1 cellular context compared by ENCODE assay signal in the genomic region with DNA sequence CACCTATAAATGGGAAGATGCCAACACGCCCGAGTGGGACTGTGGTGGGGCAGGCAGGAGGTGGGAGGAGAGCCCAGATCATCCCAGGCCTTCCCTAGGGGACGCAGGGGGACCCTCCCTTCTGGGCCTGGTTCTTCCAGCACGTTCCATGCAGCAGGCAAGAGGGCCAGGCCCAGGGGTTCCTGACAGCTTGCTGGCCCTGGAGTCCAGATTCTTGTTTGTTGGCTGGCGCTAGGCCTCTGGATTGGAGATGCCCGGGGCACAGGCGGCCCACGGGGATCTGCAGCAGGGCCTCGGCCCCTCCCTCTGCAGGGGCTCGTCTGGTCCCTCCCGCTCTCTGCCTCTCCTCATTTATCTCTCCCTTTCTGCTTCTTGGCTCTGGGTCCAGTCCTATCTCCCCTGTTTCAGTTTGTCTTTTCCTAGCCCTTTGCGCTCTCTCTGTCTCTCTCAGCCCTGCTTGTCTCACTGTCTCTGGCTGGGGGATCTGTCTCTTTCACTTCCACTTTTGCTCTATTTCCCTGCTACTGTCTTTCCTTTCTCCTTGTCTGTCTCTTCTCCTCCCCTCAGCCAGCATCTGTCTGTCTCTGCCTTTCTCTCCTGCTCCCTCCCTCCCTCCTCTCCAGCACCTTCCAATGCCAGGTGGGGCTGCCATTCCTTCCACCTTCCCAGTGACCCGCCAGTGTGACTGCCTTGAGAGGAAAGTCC.
TF ChIP-seq lines count a peak whose summit lies in the region.

No MANE protein-coding gene starts in this region.

TF ChIP-seq in SK-N-SH, 30 proteins besides CTCF, POLR2A, EP300 and RAD21:
- no peak for TF ChIP-seq MXI1 (IDR thresholded peaks at IDR 0.05; ENCODE audit: low read depth, low read length)
- no peak for TF ChIP-seq ELF1 (IDR thresholded peaks at IDR 0.05)
- no peak for TF ChIP-seq GABPA (IDR thresholded peaks at IDR 0.05; ENCODE audit: low read depth)
- no peak for TF ChIP-seq CHD2 (IDR thresholded peaks at IDR 0.05; ENCODE audit: low read length, partially characterized antibody)
- no peak for TF ChIP-seq YY1 (IDR thresholded peaks at IDR 0.05; ENCODE audit: low read depth)
- TF ChIP-seq, protein P1, sequence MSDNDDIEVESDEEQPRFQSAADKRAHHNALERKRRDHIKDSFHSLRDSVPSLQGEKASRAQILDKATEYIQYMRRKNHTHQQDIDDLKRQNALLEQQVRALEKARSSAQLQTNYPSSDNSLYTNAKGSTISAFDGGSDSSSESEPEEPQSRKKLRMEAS (IDR thresholded peaks at IDR 0.05; ENCODE audit: low read depth): no peak
- no peak for TF ChIP-seq TAF1 (IDR thresholded peaks at IDR 0.05; ENCODE audit: borderline replicate concordance, low read depth, low read length)
- no peak for TF ChIP-seq NRF1 (IDR thresholded peaks at IDR 0.05; ENCODE audit: low read depth, low read length)
- TF ChIP-seq, protein P2, sequence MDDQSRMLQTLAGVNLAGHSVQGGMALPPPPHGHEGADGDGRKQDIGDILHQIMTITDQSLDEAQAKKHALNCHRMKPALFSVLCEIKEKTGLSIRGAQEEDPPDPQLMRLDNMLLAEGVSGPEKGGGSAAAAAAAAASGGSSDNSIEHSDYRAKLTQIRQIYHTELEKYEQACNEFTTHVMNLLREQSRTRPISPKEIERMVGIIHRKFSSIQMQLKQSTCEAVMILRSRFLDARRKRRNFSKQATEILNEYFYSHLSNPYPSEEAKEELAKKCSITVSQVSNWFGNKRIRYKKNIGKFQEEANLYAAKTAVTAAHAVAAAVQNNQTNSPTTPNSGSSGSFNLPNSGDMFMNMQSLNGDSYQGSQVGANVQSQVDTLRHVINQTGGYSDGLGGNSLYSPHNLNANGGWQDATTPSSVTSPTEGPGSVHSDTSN (IDR thresholded peaks at IDR 0.05): no peak
- no peak for TF ChIP-seq MEF2A (IDR thresholded peaks at IDR 0.05; ENCODE audit: borderline replicate concordance, low read depth)
- no peak for TF ChIP-seq RFX5 (IDR thresholded peaks at IDR 0.05; ENCODE audit: low read length)
- TF ChIP-seq, protein P3, sequence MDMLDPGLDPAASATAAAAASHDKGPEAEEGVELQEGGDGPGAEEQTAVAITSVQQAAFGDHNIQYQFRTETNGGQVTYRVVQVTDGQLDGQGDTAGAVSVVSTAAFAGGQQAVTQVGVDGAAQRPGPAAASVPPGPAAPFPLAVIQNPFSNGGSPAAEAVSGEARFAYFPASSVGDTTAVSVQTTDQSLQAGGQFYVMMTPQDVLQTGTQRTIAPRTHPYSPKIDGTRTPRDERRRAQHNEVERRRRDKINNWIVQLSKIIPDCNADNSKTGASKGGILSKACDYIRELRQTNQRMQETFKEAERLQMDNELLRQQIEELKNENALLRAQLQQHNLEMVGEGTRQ (IDR thresholded peaks at IDR 0.05; ENCODE audit: borderline replicate concordance, low read depth, low read length): no peak
- no peak for TF ChIP-seq RXRA (IDR thresholded peaks at IDR 0.05; ENCODE audit: borderline replicate concordance, low read depth)
- no peak for TF ChIP-seq NFIC (IDR thresholded peaks at IDR 0.05; ENCODE audit: borderline replicate concordance)
- TF ChIP-seq, protein P4, sequence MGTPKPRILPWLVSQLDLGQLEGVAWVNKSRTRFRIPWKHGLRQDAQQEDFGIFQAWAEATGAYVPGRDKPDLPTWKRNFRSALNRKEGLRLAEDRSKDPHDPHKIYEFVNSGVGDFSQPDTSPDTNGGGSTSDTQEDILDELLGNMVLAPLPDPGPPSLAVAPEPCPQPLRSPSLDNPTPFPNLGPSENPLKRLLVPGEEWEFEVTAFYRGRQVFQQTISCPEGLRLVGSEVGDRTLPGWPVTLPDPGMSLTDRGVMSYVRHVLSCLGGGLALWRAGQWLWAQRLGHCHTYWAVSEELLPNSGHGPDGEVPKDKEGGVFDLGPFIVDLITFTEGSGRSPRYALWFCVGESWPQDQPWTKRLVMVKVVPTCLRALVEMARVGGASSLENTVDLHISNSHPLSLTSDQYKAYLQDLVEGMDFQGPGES (IDR thresholded peaks at IDR 0.05; ENCODE audit: low read depth, low read length): no peak
- TF ChIP-seq RCOR1 (IDR thresholded peaks at IDR 0.05; ENCODE audit: low read length): no peak
- no peak for TF ChIP-seq EZH2phosphoT487 (IDR thresholded peaks at IDR 0.05; ENCODE audit: borderline replicate concordance, low read depth)
- TF ChIP-seq, protein P5, sequence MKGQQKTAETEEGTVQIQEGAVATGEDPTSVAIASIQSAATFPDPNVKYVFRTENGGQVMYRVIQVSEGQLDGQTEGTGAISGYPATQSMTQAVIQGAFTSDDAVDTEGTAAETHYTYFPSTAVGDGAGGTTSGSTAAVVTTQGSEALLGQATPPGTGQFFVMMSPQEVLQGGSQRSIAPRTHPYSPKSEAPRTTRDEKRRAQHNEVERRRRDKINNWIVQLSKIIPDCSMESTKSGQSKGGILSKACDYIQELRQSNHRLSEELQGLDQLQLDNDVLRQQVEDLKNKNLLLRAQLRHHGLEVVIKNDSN (IDR thresholded peaks at IDR 0.05; ENCODE audit: borderline replicate concordance, low read depth): no peak
- TF ChIP-seq TCF12 (IDR thresholded peaks at IDR 0.05): no peak
- no peak for TF ChIP-seq FOXJ3 (CRISPR knock-in tag; IDR thresholded peaks at IDR 0.05)
